Comparison of ENCODE assay signal across 14 cellular contexts in genomic region chr15:101369676-101370075, GRCh38.
DNase-seq lines count a peak whose midpoint lies in the region; ATAC-seq and TF ChIP-seq lines count a peak whose summit lies in the region.
"Had no signal": no experiment of that assay in that cellular context is flagged by ENCODE, and none has a peak within 500 bp of the region (broad histone marks: within the 10 kb centered on the region; RNA-seq: fewer than 3 reads in every experiment).

No MANE protein-coding gene starts in this region.

- H2AK5ac ChIP-seq in neuronal stem cell (ENCODE audit: low read depth, low read length): no peak overlapping the region

- no peaks in the 10 kb centered on the region for H3K9me3 Mint-ChIP-seq in endothelial cell (ENCODE audit: unreplicated experiment)

- DNase-seq in left ventricle myocardium inferior (no peak), heart right ventricle (no peak), islet precursor cell (peak; percentile 46), neuronal stem cell (ENCODE audit: low spot score) (peak; percentile 29), endothelial cell (ENCODE audit: low spot score) (no peak), anterior cingulate cortex (lab: John Stamatoyannopoulos, UW) (no peak)
- DNase-seq: C1 segment of cervical spinal cord; CD4-positive, alpha-beta memory T cell; COR-L47; DMS153; DND-41; GM23248; H9 had no signal

- H4K91ac ChIP-seq in neuronal stem cell (ENCODE audit: low read depth, low read length, poor library complexity): no peak overlapping the region

- 90 to 94% methylated on average over 8 of the region's 8 CpGs for WGBS in heart right ventricle, 2 donors
- WGBS in neuronal stem cell (ENCODE audit: extremely low coverage in 2 of 2, insufficient read length in 2 of 2, insufficient replicate concordance in 1 of 2), 2 donors: no CpG with 5 or more reads among the region's 8 CpGs

- H3K4ac ChIP-seq in neuronal stem cell (ENCODE audit: low read length): no peak overlapping the region

- peak overlapping the region; percentile 76 for H3K18ac ChIP-seq in neuronal stem cell (ENCODE audit: low read length)

- H3K4me2 ChIP-seq in neuronal stem cell (ENCODE audit: insufficient read depth, low read length, poor library complexity, severe bottlenecking): no peak overlapping the region

- no peaks in the 10 kb centered on the region for H3K79me1 ChIP-seq in neuronal stem cell (ENCODE audit: low read depth, low read length)

- no peak overlapping the region for H3K14ac ChIP-seq in neuronal stem cell (ENCODE audit: low read length)

- H3K27ac ChIP-seq in left ventricle myocardium inferior (replicated peaks) (peak overlapping the region; percentile 95), heart right ventricle (peak overlapping the region in 2 of 10 donors; percentile 89), neuronal stem cell (replicated peaks; ENCODE audit: low read length) (no peak overlapping the region)
- H3K27ac ChIP-seq: GM23248 had no signal

- no peak overlapping the region for H2BK5ac ChIP-seq in neuronal stem cell (ENCODE audit: low read length)

- H2BK120ac ChIP-seq in neuronal stem cell (ENCODE audit: low read depth, low read length): no peak overlapping the region

- H3K27me3 Mint-ChIP-seq in endothelial cell (ENCODE audit: unreplicated experiment): peaks cover 11% of the 10 kb centered on the region

- no peak overlapping the region for H2AFZ ChIP-seq in neuronal stem cell (ENCODE audit: low read length)
- H2AFZ ChIP-seq: GM23248 had no signal

- no peak overlapping the region for H2BK15ac ChIP-seq in neuronal stem cell (ENCODE audit: low read length)

- intact Hi-C loops in left ventricle myocardium inferior (cut with micrococcal nuclease): no loop called here
- intact Hi-C loops in heart right ventricle (cut with DNase I): loop anchor here in 5 of 10 donors (10.0 kb wide), 4 partner anchors 75 to 135 kb away; partner anchors contain the start of genes PCSK6 (in 1 of the 5) and SNRPA1 (in 1 of the 5)

- H3K36me3 Mint-ChIP-seq in endothelial cell (ENCODE audit: low read depth, unreplicated experiment): no peaks in the 10 kb centered on the region
- H3K36me3 Mint-ChIP-seq: CD4-positive, alpha-beta memory T cell had no signal

- no peak overlapping the region for H4K8ac ChIP-seq in neuronal stem cell (ENCODE audit: low read depth, low read length)

- no peak overlapping the region for H3K4me3 Mint-ChIP-seq in endothelial cell (ENCODE audit: unreplicated experiment)
- H3K4me3 Mint-ChIP-seq: CD4-positive, alpha-beta memory T cell; H9 had no signal

- H3K4me1 ChIP-seq in left ventricle myocardium inferior (peaks cover 34% of the 10 kb centered on the region), heart right ventricle (peaks cover 0 to 24% (median 5%) of the 10 kb centered on the region in 9 donors), neuronal stem cell (ENCODE audit: control insufficient read depth in 2 of 2, insufficient read depth in 1 of 2, low read depth in 1 of 2, low read length in 2 of 2) (peaks cover 0 to 22% of the 10 kb centered on the region in 2 donors)

- TF ChIP-seq CTCF in left ventricle myocardium inferior (IDR thresholded peaks at IDR 0.05; ENCODE audit: borderline replicate concordance) (no peak), heart right ventricle (IDR thresholded peaks at IDR 0.05) (no peak), endothelial cell (IDR thresholded peaks at IDR 0.05; ENCODE audit: unreplicated experiment) (no peak)

- no peak overlapping the region for H2BK12ac ChIP-seq in neuronal stem cell (ENCODE audit: low read length)

- H3K27ac Mint-ChIP-seq in endothelial cell (ENCODE audit: unreplicated experiment): no peak overlapping the region
- H3K27ac Mint-ChIP-seq: CD4-positive, alpha-beta memory T cell; H9 had no signal

- H3K36me3 ChIP-seq in left ventricle myocardium inferior: peaks cover 14% of the 10 kb centered on the region
- H3K36me3 ChIP-seq in heart right ventricle: peaks cover 0 to 15% (median 0%) of the 10 kb centered on the region in 9 donors
- no peaks in the 10 kb centered on the region for H3K36me3 ChIP-seq in neuronal stem cell (replicated peaks in 1 of 2; ENCODE audit: control insufficient read depth in 2 of 2, insufficient read depth in 2 of 2, low read length in 2 of 2)

- no peak overlapping the region for H3K9ac ChIP-seq in neuronal stem cell (ENCODE audit: low read depth, low read length, poor library complexity)
- H3K9ac ChIP-seq: GM23248 had no signal

- H3K4me1 Mint-ChIP-seq in endothelial cell (ENCODE audit: unreplicated experiment): no peaks in the 10 kb centered on the region

- no peak overlapping the region for H3K4me3 ChIP-seq in left ventricle myocardium inferior
- H3K4me3 ChIP-seq in heart right ventricle: no peak overlapping the region
- H3K4me3 ChIP-seq in neuronal stem cell (ENCODE audit: low read length in 2 of 2): no peak overlapping the region
- H3K4me3 ChIP-seq: GM23248 had no signal

- H3K27me3 ChIP-seq in left ventricle myocardium inferior (ENCODE audit: low read depth) (no peaks in the 10 kb centered on the region), heart right ventricle (no peaks in the 10 kb centered on the region), neuronal stem cell (ENCODE audit: control insufficient read depth in 3 of 3, insufficient read depth in 3 of 3, low read depth in 1 of 3, low read length in 3 of 3) (no peaks in the 10 kb centered on the region)

- ATAC-seq in heart right ventricle: no peak
- ATAC-seq: HCT116 had no signal

- no peak overlapping the region for H3K23ac ChIP-seq in neuronal stem cell (ENCODE audit: low read depth, low read length, poor library complexity)

- peaks cover 6% of the 10 kb centered on the region for H3K9me3 ChIP-seq in left ventricle myocardium inferior (replicated peaks)
- peaks cover 0 to 11% (median 4%) of the 10 kb centered on the region in 11 donors for H3K9me3 ChIP-seq in heart right ventricle
- H3K9me3 ChIP-seq in neuronal stem cell (replicated peaks in 1 of 2; ENCODE audit: control insufficient read depth in 2 of 2, insufficient read depth in 1 of 2, low read depth in 1 of 2, low read length in 2 of 2): peaks cover 0 to 9% of the 10 kb centered on the region in 2 donors

Comparison
In these comparisons a context has a peak if more than half of its experiments do, and no peak if none do; other contexts are left out.
1. DNase-seq: peak in islet precursor cell (single experiment) and neuronal stem cell (single experiment); none in left ventricle myocardium inferior (single experiment), heart right ventricle (0 of 2), endothelial cell (single experiment) and anterior cingulate cortex (0 of 58).